ENCODE assay signal across 20 cellular contexts in genomic region chr5:173848986-173849596, GRCh38.
"Had no signal": no experiment of that assay in that cellular context is flagged by ENCODE, and none has a peak within 500 bp of the region (broad histone marks: within the 10 kb centered on the region; RNA-seq: fewer than 3 reads in every experiment).

No MANE protein-coding gene starts in this region.

- ATAC-seq: activated CD8-positive, alpha-beta memory T cell treated with anti-CD3 and anti-CD28 coated beads, Interleukin-2, amount 10 ng/mL, durations not matched to agents 7 days and 5 days; left ventricle myocardium superior; naive thymus-derived CD8-positive, alpha-beta T cell; pancreas; upper lobe of right lung had no signal

- H3K9me3 ChIP-seq: pancreas, thoracic aorta had no signal

- H3K27ac ChIP-seq: ascending aorta, cardiac muscle cell, esophagus muscularis mucosa, pancreas, sigmoid colon, spleen, thoracic aorta, upper lobe of right lung, VCaP had no signal

- FAIRE-seq: colon, pancreas had no signal

- H3K36me3 ChIP-seq: ascending aorta, cardiac muscle cell, esophagus muscularis mucosa, pancreas, sigmoid colon, spleen, thoracic aorta, upper lobe of right lung had no signal

- H3K4me3 ChIP-seq: ascending aorta, cardiac muscle cell, esophagus muscularis mucosa, pancreas, sigmoid colon, spleen, thoracic aorta, upper lobe of right lung had no signal

- H3K27me3 ChIP-seq: ascending aorta, cardiac muscle cell, esophagus muscularis mucosa, pancreas, sigmoid colon, upper lobe of right lung had no signal

- H3K4me1 ChIP-seq: ascending aorta, esophagus muscularis mucosa, pancreas, sigmoid colon, upper lobe of right lung had no signal

- DNase-seq: activated CD4-positive, alpha-beta T cell treated with anti-CD3 and anti-CD28 coated beads for 1 hour; activated CD4-positive, alpha-beta T cell treated with anti-CD3 and anti-CD28 coated beads, Interleukin-2, amount 50 U/mL, for 48 hours; activated CD8-positive, alpha-beta memory T cell treated with anti-CD3 and anti-CD28 coated beads, Interleukin-2, amount 10 ng/mL, durations not matched to agents 7 days and 5 days; activated naive CD4-positive, alpha-beta T cell treated with anti-CD3 and anti-CD28 coated beads, Interleukin-2, amount 10 ng/mL, durations not matched to agents 7 days and 5 days; activated T-cell treated with anti-CD3 and anti-CD28 coated beads, Interleukin-2, amount 50 U/mL, for 1 hour; foreskin melanocyte; left ventricle myocardium superior; mesenchymal stem cell; naive thymus-derived CD8-positive, alpha-beta T cell; pancreas; sigmoid colon; spleen; T1000; upper lobe of right lung had no signal
